ENCODE assay signal across 11 cellular contexts in genomic region chr4:76611611-76612010, GRCh38.
DNase-seq lines count a peak whose midpoint lies in the region; FAIRE-seq and TF ChIP-seq lines count a peak whose summit lies in the region.
"Had no signal": no experiment of that assay in that cellular context is flagged by ENCODE, and none has a peak within 500 bp of the region (broad histone marks: within the 10 kb centered on the region; RNA-seq: fewer than 3 reads in every experiment).

No MANE protein-coding gene starts in this region.

- CTCF ChIA-PET in PC-9 (lab: Charles Lee) = no interaction called here

- no peaks in the 10 kb centered on the region for H3K9me3 ChIP-seq in kidney (ENCODE audit: control insufficient read depth in 1 of 2, low read length in 2 of 2)
- H3K9me3 ChIP-seq in PC-9 (ENCODE audit: insufficient read depth, low read depth) = no peaks in the 10 kb centered on the region
- H3K9me3 ChIP-seq: BE2C, neutrophil had no signal

- TF ChIP-seq CTCF in bronchial epithelial cell (IDR thresholded peaks at IDR 0.05; ENCODE audit: insufficient read depth, low read length, severe bottlenecking) (no peak), kidney (IDR thresholded peaks at IDR 0.05; ENCODE audit: borderline replicate concordance, extremely low read depth, insufficient read depth) (no peak), retinal pigment epithelial cell (conservative IDR thresholded peaks at IDR 0.05; ENCODE audit: low read depth, low read length) (no peak), PC-9 (conservative IDR thresholded peaks at IDR 0.05) (no peak)

- no peaks in the 10 kb centered on the region for H4K20me1 ChIP-seq in PC-9 (ENCODE audit: insufficient read depth)

- POLR2A ChIA-PET in PC-9 (lab: Charles Lee; ENCODE audit: unreplicated experiment) = interaction anchor here (0.5 to 0.6 kb wide), 2 partner anchors 16 to 65 kb away, joined by 3 to 36 read pairs; no protein-coding TSS in a partner anchor

- DNase-seq in Daoy (ENCODE audit: low read depth) (peak; percentile 8), bronchial epithelial cell (ENCODE audit: low read depth) (peak; percentile 77), kidney (peak; percentile 84), retinal pigment epithelial cell (ENCODE audit: low read depth) (no peak), hypothalamus (lab: John Stamatoyannopoulos, UW) (no peak), SKM-1 treated with dmso at 0.1 percent for 144 hours (lab: John Stamatoyannopoulos, UW; ENCODE audit: unreplicated experiment) (no peak), PC-9 (no peak)
- DNase-seq in stimulated activated naive CD4-positive, alpha-beta T cell (lab: John Stamatoyannopoulos, UW) = no peak
- DNase-seq: activated effector memory CD4-positive, alpha-beta T cell treated with Interleukin-2 at 50 U/mL for 16 hours; BE2C had no signal

- H3K27me3 ChIP-seq in bronchial epithelial cell (ENCODE audit: control insufficient read depth, insufficient read depth, low read length) (no peaks in the 10 kb centered on the region), PC-9 (ENCODE audit: insufficient read depth, low read depth) (no peaks in the 10 kb centered on the region)
- H3K27me3 ChIP-seq: BE2C had no signal

- H3K79me2 ChIP-seq in PC-9 (ENCODE audit: low read depth) = no peaks in the 10 kb centered on the region

- no peak overlapping the region for H2AFZ ChIP-seq in PC-9

- no peak overlapping the region for H3K4me2 ChIP-seq in PC-9

- FAIRE-seq in bronchial epithelial cell (lab: Jason Lieb, UNC) (no peak), kidney (lab: Jason Lieb, UNC) (no peak)

- peak overlapping the region; percentile 42 to 55 for H3K9ac ChIP-seq in kidney (ENCODE audit: low read length in 2 of 2)

- no peaks in the 10 kb centered on the region for H3K9me2 ChIP-seq in PC-9 (ENCODE audit: insufficient read depth)

- H3K27ac ChIP-seq in kidney (ENCODE audit: low read depth in 2 of 2, low read length in 2 of 2) = peak overlapping the region; percentile 80 to 88
- H3K27ac ChIP-seq in PC-9 = no peak overlapping the region
- H3K27ac ChIP-seq: neutrophil had no signal

- no peaks in the 10 kb centered on the region for H3F3A ChIP-seq in PC-9 (ENCODE audit: insufficient read depth, low read depth)

- H3K4me1 ChIP-seq in kidney (ENCODE audit: control insufficient read depth in 1 of 2, insufficient read depth in 1 of 2, low read depth in 1 of 2, low read length in 2 of 2) = peaks cover 14 to 30% of the 10 kb centered on the region in 2 donors
- no peaks in the 10 kb centered on the region for H3K4me1 ChIP-seq in PC-9 (replicated peaks; ENCODE audit: insufficient read depth)
- H3K4me1 ChIP-seq: BE2C had no signal

- intact Hi-C loops in kidney (cut with DNase I) = no loop called here
- intact Hi-C loops in PC-9 (cut with micrococcal nuclease; ENCODE audit: unreplicated experiment) = loop anchor here (2.0 kb wide), 1 partner anchor 21 kb away; no protein-coding TSS in a partner anchor

- BruUV-seq in PC-9 (replicated peaks; lab: Mats Ljungman, UMichigan) = no TSS peak

- H3K36me3 ChIP-seq in bronchial epithelial cell (ENCODE audit: control insufficient read depth, insufficient read depth, low read length) = no peaks in the 10 kb centered on the region
- no peaks in the 10 kb centered on the region for H3K36me3 ChIP-seq in kidney (ENCODE audit: control insufficient read depth in 1 of 2, insufficient read depth in 2 of 2, low read length in 2 of 2)
- no peaks in the 10 kb centered on the region for H3K36me3 ChIP-seq in PC-9 (ENCODE audit: low read depth)
- H3K36me3 ChIP-seq: BE2C, neutrophil had no signal

- H3K4me3 ChIP-seq in bronchial epithelial cell (ENCODE audit: low read depth, low read length) (no peak overlapping the region), kidney (ENCODE audit: low read length in 2 of 2) (peak overlapping the region; percentile 22 to 24), retinal pigment epithelial cell (ENCODE audit: low read length) (peak overlapping the region; percentile 7), PC-9 (no peak overlapping the region)

Comparison
In these comparisons a context has a peak if more than half of its experiments do, and no peak if none do; other contexts are left out.
1. DNase-seq: peak in Daoy (single experiment), bronchial epithelial cell (single experiment) and kidney (single experiment); none in retinal pigment epithelial cell (single experiment), hypothalamus (0 of 51), SKM-1 treated with dmso at 0.1 percent for 144 hours (single experiment), stimulated activated naive CD4-positive, alpha-beta T cell (0 of 6) and PC-9 (0 of 2).
2. H3K4me3 ChIP-seq: peak in kidney (2 of 2) and retinal pigment epithelial cell (single experiment); none in bronchial epithelial cell (single experiment) and PC-9 (single experiment).